In genomic region chr1:116532698-116533424, GRCh38 we compare ENCODE assay signal across 1 cellular context.
TF ChIP-seq lines count a peak whose summit lies in the region.

No MANE protein-coding gene starts in this region.

TF ChIP-seq in GM12878, 131 proteins besides CTCF, POLR2A, EP300 and RAD21:
- no peak for TF ChIP-seq MTA2 (IDR thresholded peaks at IDR 0.05; ENCODE audit: low read depth)
- no peak for TF ChIP-seq NR2C1 (IDR thresholded peaks at IDR 0.05)
- 0 out of 2 replicates have a peak, but pooled peaks have one; percentile 34 for TF ChIP-seq POLR2AphosphoS2 (IDR thresholded peaks at IDR 0.05; ENCODE audit: low read depth, low read length)
- TF ChIP-seq KLF5 (IDR thresholded peaks at IDR 0.05; ENCODE audit: partially characterized antibody) = no peak
TF ChIP-seq in GM12878: peak in this region for 1.
